ENCODE assay signal across 8 cellular contexts in genomic region chr11:67847896-67848875, GRCh38.
DNase-seq lines count a peak whose midpoint lies in the region; ATAC-seq and TF ChIP-seq lines count a peak whose summit lies in the region.
"Not testable (repeated sequence)": the region's sequence is repeated elsewhere in the genome, so short reads cannot be mapped to it uniquely, and the experiment has no call there.

No MANE protein-coding gene starts in this region.

- not testable (repeated sequence) for H3K36me3 ChIP-seq in BJ (ENCODE audit: control insufficient read depth, insufficient read depth, low read length); brain microvascular endothelial cell (replicated peaks); lung (ENCODE audit: control insufficient read depth in 2 of 2, insufficient read depth in 2 of 2, low read length in 2 of 2); smooth muscle cell (ENCODE audit: low read depth)

- H3F3A ChIP-seq in smooth muscle cell (ENCODE audit: low read depth) = not testable (repeated sequence)

- not testable (repeated sequence) for H3K4me1 ChIP-seq in lung (ENCODE audit: control insufficient read depth in 2 of 2, insufficient read depth in 2 of 2, low read length in 2 of 2)
- H3K4me1 ChIP-seq in smooth muscle cell (ENCODE audit: low read depth) = peaks cover 12% of the 10 kb centered on the region

- not testable (repeated sequence) for H3K4me3 ChIP-seq in BJ (ENCODE audit: low read depth, low read length); brain microvascular endothelial cell (ENCODE audit: low read depth, low read length); fibroblast of the aortic adventitia (ENCODE audit: low read depth, low read length); lung; smooth muscle cell
- peak overlapping the region; percentile 15; the same call in 1 of the 2 replicates for H3K4me3 ChIP-seq in LNCaP clone FGC (ENCODE audit: low read depth, low read length)

- ATAC-seq in lung (ENCODE audit: insufficient read depth, low FRiP score) = not testable (repeated sequence)

- H3K27me3 ChIP-seq in BJ (ENCODE audit: control insufficient read depth, insufficient read depth, low read length); brain microvascular endothelial cell (replicated peaks); lung (ENCODE audit: control insufficient read depth, insufficient read depth); smooth muscle cell (ENCODE audit: low read depth): not testable (repeated sequence)

- not testable (repeated sequence) for DNase-seq in BJ (ENCODE audit: low read depth); GM10266 (ENCODE audit: extremely low spot score); brain microvascular endothelial cell; fibroblast of the aortic adventitia (ENCODE audit: low read depth); smooth muscle cell (lab: John Stamatoyannopoulos, UW; ENCODE audit: unreplicated experiment)
- DNase-seq in LNCaP clone FGC (ENCODE audit: low read depth) (peak; percentile 19), RWPE1 (ENCODE audit: low spot score) (peak; percentile 4), lung (ENCODE audit: low spot score) (peak; percentile 50)

- not testable (repeated sequence) for H3K27ac ChIP-seq in RWPE1, brain microvascular endothelial cell
- peak overlapping the region in 1 of 2 donors; percentile 94 for H3K27ac ChIP-seq in lung (ENCODE audit: low read depth in 1 of 2, low read length in 1 of 2)
- H3K27ac ChIP-seq in smooth muscle cell (ENCODE audit: low read depth) = peak overlapping the region; percentile 44

- H3K79me2 ChIP-seq in smooth muscle cell (ENCODE audit: low read depth) = not testable (repeated sequence)

- H3K9me3 ChIP-seq in lung (ENCODE audit: control insufficient read depth in 2 of 2, insufficient read depth in 1 of 2, low read length in 1 of 2); smooth muscle cell (replicated peaks; ENCODE audit: low read depth): not testable (repeated sequence)

- H3K9ac ChIP-seq in smooth muscle cell (ENCODE audit: low read depth) = not testable (repeated sequence)

- CTCF ChIA-PET in BJ (lab: Yijun Ruan, JAX) = interaction anchor here (0.6 to 1.6 kb wide), 2 partner anchors 107 to 429 kb away, joined by 3 to 6 read pairs; no protein-coding TSS in a partner anchor
- CTCF ChIA-PET in RWPE1 (lab: Yijun Ruan, JAX) = interaction anchor here (0.7 kb wide), 1 partner anchor 18 kb away, joined by 4 read pairs; no protein-coding TSS in a partner anchor

- POLR2A ChIA-PET in BJ (lab: Charles Lee); RWPE1 (lab: Yijun Ruan, JAX; ENCODE audit: low non-redundant PET): not testable (repeated sequence)

- H3K4me2 ChIP-seq in smooth muscle cell = not testable (repeated sequence)

- in situ Hi-C loops in brain microvascular endothelial cell (cut with HindIII; ENCODE audit: low pct_ligation_motif_present, low sequenced_read_pairs) = not testable (repeated sequence)

- WGBS in lung, 2 donors = 49 to 63% methylated on average over 25 of the region's 25 CpGs
- 64% methylated on average over 25 of the region's 25 CpGs for WGBS in smooth muscle cell (ENCODE audit: low lambda C conversion rate)

- not testable (repeated sequence) for H4K20me1 ChIP-seq in smooth muscle cell (ENCODE audit: low read depth)

- not testable (repeated sequence) for H2AFZ ChIP-seq in smooth muscle cell (ENCODE audit: low read depth)

- TF ChIP-seq CTCF in BJ (IDR thresholded peaks at IDR 0.05; ENCODE audit: insufficient read depth, low read depth, low read length) (peak; percentile 38), GM10266 (IDR thresholded peaks at IDR 0.05; ENCODE audit: control insufficient read depth, insufficient read depth, low read depth, missing control alignments) (peak; percentile 3), LNCaP clone FGC (IDR thresholded peaks at IDR 0.05; ENCODE audit: control insufficient read depth, extremely low read depth, insufficient read depth) (peak; percentile 24; the same call in 1 of the 2 replicates), RWPE1 (conservative IDR thresholded peaks at IDR 0.05; ENCODE audit: low read depth) (peak; percentile 43), brain microvascular endothelial cell (IDR thresholded peaks at IDR 0.05; ENCODE audit: low read depth, low read length, missing control alignments) (peak; percentile 41), fibroblast of the aortic adventitia (IDR thresholded peaks at IDR 0.05; ENCODE audit: insufficient read depth, low read length) (peak; percentile 30), smooth muscle cell (IDR thresholded peaks at IDR 0.05; ENCODE audit: borderline replicate concordance, insufficient read depth, poor library complexity, severe bottlenecking) (peak; percentile 23)
- TF ChIP-seq CTCF in lung (IDR thresholded peaks at IDR 0.05; ENCODE audit: control extremely low read depth, extremely low read depth) = not testable (repeated sequence)
